29 cellular contexts compared by ENCODE assay signal in genomic region chr1:18760156-18760555, GRCh38.
A peak's percentile ranks its signal among the peaks of the same experiment; 100 is the strongest.
DNase-seq lines count a peak whose midpoint lies in the region; ATAC-seq and TF ChIP-seq lines count a peak whose summit lies in the region.
"Had no signal": no experiment of that assay in that cellular context is flagged by ENCODE, and none has a peak within 500 bp of the region (broad histone marks: within the 10 kb centered on the region; RNA-seq: fewer than 3 reads in every experiment).

No MANE protein-coding gene starts in this region.

- TF ChIP-seq POLR2A in thyroid gland (IDR thresholded peaks at IDR 0.05), result no peak

- DNase-seq in mesenteric fat pad (ENCODE audit: low spot score), result peak; percentile 9
- DNase-seq in thyroid gland, result peak; percentile 50 to 75
- DNase-seq: 8988T; ACHN; AML-193; BE2C; C1 segment of cervical spinal cord; Caco-2; Calu3; CD4-positive, alpha-beta memory T cell; CD4-positive, alpha-beta T cell; CD4-positive, CD25-positive, alpha-beta regulatory T cell; CD8-positive, alpha-beta memory T cell; CD8-positive, alpha-beta T cell; COR-L47; DMS 273 treated with DMSO at 0.1 percent for 48 hours; DMS153; DMS53; DMS79; DMS79 treated with DMSO at 0.1 percent for 48 hours; DND-41; EL had no signal

- no peaks in the 10 kb centered on the region for H3K27me3 ChIP-seq in thyroid gland
- H3K27me3 ChIP-seq: BE2C; BLaER1; BLaER1 treated with 17β-estradiol and CSF1 and Interleukin-3, amounts not matched to agents 10 nM and 100 nM had no signal

- WGBS in thyroid gland, 2 donors, result 35 to 60% methylated on average over 3 of the region's 3 CpGs

- no peaks in the 10 kb centered on the region for H3K36me3 ChIP-seq in thyroid gland
- H3K36me3 ChIP-seq: BE2C; BLaER1; BLaER1 treated with 17β-estradiol and CSF1 and Interleukin-3, amounts not matched to agents 10 nM and 100 nM had no signal

- no peak for ATAC-seq in GM19324 (IDR thresholded peaks at IDR 0.05; ENCODE audit: low FRiP score, unreplicated experiment)
- ATAC-seq in GM21390 (IDR thresholded peaks at IDR 0.05; ENCODE audit: unreplicated experiment), result no peak
- ATAC-seq: A549; CD8-positive, alpha-beta T cell had no signal

- peaks cover 24 to 25% of the 10 kb centered on the region in 2 donors for H3K4me1 ChIP-seq in thyroid gland
- H3K4me1 ChIP-seq: A549; BE2C; BLaER1; BLaER1 treated with 17β-estradiol and CSF1 and Interleukin-3, amounts not matched to agents 10 nM and 100 nM; Caco-2 had no signal

- no peak overlapping the region for H3K4me3 ChIP-seq in thyroid gland (replicated peaks in 1 of 3)
- H3K4me3 ChIP-seq: A549; BLaER1; BLaER1 treated with 17β-estradiol and CSF1 and Interleukin-3, amounts not matched to agents 10 nM and 100 nM had no signal

- H3K9me3 ChIP-seq in thyroid gland, result no peaks in the 10 kb centered on the region
- H3K9me3 ChIP-seq: BE2C, Caco-2 had no signal

- intact Hi-C loops in thyroid gland (cut with DNase I), result no loop called here

- H3K27ac ChIP-seq in thyroid gland, result no peak overlapping the region
- H3K27ac ChIP-seq: 22Rv1; A549; BLaER1; BLaER1 treated with 17β-estradiol and CSF1 and Interleukin-3, amounts not matched to agents 10 nM and 100 nM; C4-2B had no signal

- no peak for TF ChIP-seq CTCF in thyroid gland (IDR thresholded peaks at IDR 0.05)
